ENCODE assay signal across 11 cellular contexts in genomic region chr6:121932071-121933009, GRCh38.
DNase-seq lines count a peak whose midpoint lies in the region; ATAC-seq, FAIRE-seq and TF ChIP-seq lines count a peak whose summit lies in the region.
"Had no signal": no experiment of that assay in that cellular context is flagged by ENCODE, and none has a peak within 500 bp of the region (broad histone marks: within the 10 kb centered on the region; RNA-seq: fewer than 3 reads in every experiment).

No MANE protein-coding gene starts in this region.

- H3K27me3 ChIP-seq in H7 (ENCODE audit: control insufficient read depth, insufficient read depth, low read length): no peaks in the 10 kb centered on the region
- H3K27me3 ChIP-seq in small intestine (ENCODE audit: control insufficient read depth in 2 of 2, insufficient read depth in 2 of 2, low read length in 2 of 2): no peaks in the 10 kb centered on the region

- no peaks in the 10 kb centered on the region for H3K9me3 Mint-ChIP-seq in activated T-cell treated with anti-CD3 and anti-CD28 coated beads, Interleukin-2, amount 50 U/mL, for 24 hours

- no peaks in the 10 kb centered on the region for H3K36me3 ChIP-seq in H7 (replicated peaks; ENCODE audit: control insufficient read depth, insufficient read depth, low read length)
- no peaks in the 10 kb centered on the region for H3K36me3 ChIP-seq in small intestine (ENCODE audit: control insufficient read depth in 2 of 2, insufficient read depth in 2 of 2, low read length in 2 of 2)

- no peaks in the 10 kb centered on the region for H3K27me3 Mint-ChIP-seq in activated T-cell treated with anti-CD3 and anti-CD28 coated beads, Interleukin-2, amount 50 U/mL, for 24 hours
- H3K27me3 Mint-ChIP-seq: activated B cell treated with CpG ODN at 0.5 μM for 24 hours had no signal

- 38 to 48% (median 47%) methylated on average over 13 of the region's 13 CpGs for WGBS in small intestine, 3 donors

- H3K27ac Mint-ChIP-seq in activated T-cell treated with anti-CD3 and anti-CD28 coated beads, Interleukin-2, amount 50 U/mL, for 24 hours: no peak overlapping the region
- H3K27ac Mint-ChIP-seq: activated B cell treated with CpG ODN at 0.5 μM for 24 hours had no signal

- no peak overlapping the region for H3K4me3 Mint-ChIP-seq in activated T-cell treated with anti-CD3 and anti-CD28 coated beads, Interleukin-2, amount 50 U/mL, for 24 hours
- H3K4me3 Mint-ChIP-seq: activated B cell treated with CpG ODN at 0.5 μM for 24 hours had no signal

- no peaks in the 10 kb centered on the region for H3K4me1 Mint-ChIP-seq in activated T-cell treated with anti-CD3 and anti-CD28 coated beads, Interleukin-2, amount 50 U/mL, for 24 hours (ENCODE audit: low read depth)
- H3K4me1 Mint-ChIP-seq: activated B cell treated with CpG ODN at 0.5 μM for 24 hours had no signal

- no peaks in the 10 kb centered on the region for H3K4me1 ChIP-seq in small intestine (ENCODE audit: control insufficient read depth in 2 of 2, insufficient read depth in 1 of 2, low read depth in 1 of 2, low read length in 1 of 2)

- TF ChIP-seq CTCF in WI38 (IDR thresholded peaks at IDR 0.05; ENCODE audit: low read depth, low read length): no peak

- H3K4me3 ChIP-seq in H7 (ENCODE audit: insufficient read depth, low read depth, low read length) (no peak overlapping the region), WI38 (ENCODE audit: low read depth, low read length) (0 out of 2 replicates have a peak overlapping the region, but pooled peaks have one; percentile 13), small intestine (ENCODE audit: low read depth in 1 of 2, low read length in 2 of 2) (no peak overlapping the region)

- DNase-seq in H7: peak; percentile 53
- peak; percentile 35 for DNase-seq in left ventricle myocardium superior
- peak; percentile 17 for DNase-seq in small intestine
- no peak for DNase-seq in NCI-H1092 treated with DMSO at 0.1 percent for 48 hours (lab: John Stamatoyannopoulos, UW)
- no peak for DNase-seq in activated T-cell treated with anti-CD3 and anti-CD28 coated beads, Interleukin-2, amount 50 U/mL, for 24 hours
- DNase-seq: activated B cell treated with CpG ODN at 0.5 μM for 24 hours, hippocampal formation, NCI-H1048 had no signal

- no peaks in the 10 kb centered on the region for H3K9me3 ChIP-seq in small intestine (ENCODE audit: control insufficient read depth, low read depth)

- FAIRE-seq in small intestine (lab: Jason Lieb, UNC): no peak

- H3K27ac ChIP-seq in small intestine (ENCODE audit: low read depth in 1 of 2, low read length in 1 of 2): no peak overlapping the region

- ATAC-seq in left ventricle myocardium superior (peak; percentile 91), GM18907 (IDR thresholded peaks at IDR 0.05; ENCODE audit: unreplicated experiment) (no peak), GM21447 (IDR thresholded peaks at IDR 0.05; ENCODE audit: unreplicated experiment) (no peak)

- intact Hi-C loops in left ventricle myocardium superior (cut with micrococcal nuclease): no loop called here

- no peaks in the 10 kb centered on the region for H3K36me3 Mint-ChIP-seq in activated T-cell treated with anti-CD3 and anti-CD28 coated beads, Interleukin-2, amount 50 U/mL, for 24 hours (ENCODE audit: low read depth)

Comparison
In these comparisons a context has a peak if more than half of its experiments do, and no peak if none do; other contexts are left out.
1. DNase-seq: peak in H7 (single experiment), left ventricle myocardium superior (single experiment) and small intestine (single experiment); none in NCI-H1092 treated with DMSO at 0.1 percent for 48 hours (single experiment) and activated T-cell treated with anti-CD3 and anti-CD28 coated beads, Interleukin-2, amount 50 U/mL, for 24 hours (single experiment).